In the genomic region with DNA sequence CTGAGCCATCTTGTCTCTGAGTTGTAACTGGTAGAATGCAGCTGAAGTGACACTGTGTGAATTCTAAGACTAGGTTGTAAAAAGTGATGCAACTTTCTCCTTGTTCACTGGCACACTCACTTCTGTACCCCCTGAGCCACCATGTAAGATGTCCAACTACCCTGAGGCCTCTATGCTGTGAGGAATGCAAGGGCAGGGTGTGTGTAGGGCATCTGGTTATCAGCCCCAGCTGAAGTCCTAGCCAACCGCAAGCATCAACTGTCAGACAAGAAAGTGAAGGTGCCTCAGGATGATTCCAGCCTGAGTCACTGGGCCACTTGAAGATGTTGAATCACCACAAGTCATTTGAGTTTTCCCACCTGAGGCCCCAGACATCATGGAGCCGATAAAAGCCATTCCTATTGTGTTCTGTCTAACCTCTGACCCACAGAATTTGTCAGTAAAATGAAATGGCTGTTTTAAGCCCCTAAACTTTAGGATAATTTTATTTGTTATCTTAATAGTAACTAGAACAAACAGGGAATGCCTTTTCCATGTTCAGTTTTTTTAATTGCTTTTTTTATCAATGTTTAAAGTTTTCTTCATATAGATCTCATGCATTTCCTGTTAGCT, we compare ENCODE assay signal across 2 cellular contexts.
TF ChIP-seq lines count a peak whose summit lies in the region.

No MANE protein-coding gene starts in this region.

TF ChIP-seq in K562, 482 proteins besides CTCF, POLR2A, EP300 and RAD21 (continued from another document and continues in another):
- TF ChIP-seq HMG20A (CRISPR knock-in tag; conservative IDR thresholded peaks at IDR 0.05) (no peak), BRF2 (IDR thresholded peaks at IDR 0.05; ENCODE audit: borderline replicate concordance, insufficient read depth, insufficient read length) (no peak), TFE3 (CRISPR knock-in tag; IDR thresholded peaks at IDR 0.05) (no peak), KDM2B (CRISPR knock-in tag; IDR thresholded peaks at IDR 0.05) (no peak), ADNP (tag; IDR thresholded peaks at IDR 0.05) (peak; percentile 51; the same call in 1 of the 2 replicates), LEF1 (IDR thresholded peaks at IDR 0.05) (peak; percentile 97), SMAD1 (IDR thresholded peaks at IDR 0.05; ENCODE audit: low read depth, low read length, partially characterized antibody) (peak; percentile 96), TBL1XR1 (IDR thresholded peaks at IDR 0.05; ENCODE audit: low read length in 2 of 2) (peak; percentile 97 to 98), MLLT1 (IDR thresholded peaks at IDR 0.05) (peak; percentile 93 to 99), BRCA1 (IDR thresholded peaks at IDR 0.05) (no peak), BRCA1 (CRISPR knock-in tag; IDR thresholded peaks at IDR 0.05) (no peak), CBX3 (IDR thresholded peaks at IDR 0.05; ENCODE audit: borderline replicate concordance in 1 of 2, low read length in 2 of 2) (peak in 1 of 2 experiments; percentile 95; a peak in 2 of 3 replicates), ZNF695 (CRISPR knock-in tag; IDR thresholded peaks at IDR 0.05) (no peak), HES1 (IDR thresholded peaks at IDR 0.05; ENCODE audit: low read depth) (peak; percentile 75), ZNF785 (CRISPR knock-in tag; IDR thresholded peaks at IDR 0.05) (no peak), BHLHE40 (IDR thresholded peaks at IDR 0.05; ENCODE audit: low read length) (peak; percentile 76), KLF10 (CRISPR knock-in tag; IDR thresholded peaks at IDR 0.05) (no peak)
- TF ChIP-seq, protein P1, sequence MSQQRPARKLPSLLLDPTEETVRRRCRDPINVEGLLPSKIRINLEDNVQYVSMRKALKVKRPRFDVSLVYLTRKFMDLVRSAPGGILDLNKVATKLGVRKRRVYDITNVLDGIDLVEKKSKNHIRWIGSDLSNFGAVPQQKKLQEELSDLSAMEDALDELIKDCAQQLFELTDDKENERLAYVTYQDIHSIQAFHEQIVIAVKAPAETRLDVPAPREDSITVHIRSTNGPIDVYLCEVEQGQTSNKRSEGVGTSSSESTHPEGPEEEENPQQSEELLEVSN (IDR thresholded peaks at IDR 0.05; ENCODE audit: borderline replicate concordance in 1 of 2, extremely low read depth in 1 of 2, insufficient read depth in 1 of 2, insufficient read length in 1 of 2, low read depth in 1 of 2, low read length in 1 of 2, poor library complexity in 1 of 2, severe bottlenecking in 1 of 2), result peak in 1 of 2 experiments; percentile 25
- TF ChIP-seq, protein P2, sequence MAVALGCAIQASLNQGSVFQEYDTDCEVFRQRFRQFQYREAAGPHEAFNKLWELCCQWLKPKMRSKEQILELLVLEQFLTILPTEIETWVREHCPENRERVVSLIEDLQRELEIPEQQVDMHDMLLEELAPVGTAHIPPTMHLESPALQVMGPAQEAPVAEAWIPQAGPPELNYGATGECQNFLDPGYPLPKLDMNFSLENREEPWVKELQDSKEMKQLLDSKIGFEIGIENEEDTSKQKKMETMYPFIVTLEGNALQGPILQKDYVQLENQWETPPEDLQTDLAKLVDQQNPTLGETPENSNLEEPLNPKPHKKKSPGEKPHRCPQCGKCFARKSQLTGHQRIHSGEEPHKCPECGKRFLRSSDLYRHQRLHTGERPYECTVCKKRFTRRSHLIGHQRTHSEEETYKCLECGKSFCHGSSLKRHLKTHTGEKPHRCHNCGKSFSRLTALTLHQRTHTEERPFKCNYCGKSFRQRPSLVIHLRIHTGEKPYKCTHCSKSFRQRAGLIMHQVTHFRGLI (CRISPR knock-in tag; IDR thresholded peaks at IDR 0.05), result 0 out of 2 replicates have a peak, but pooled peaks have one; percentile 7

TF ChIP-seq in HEK293T, 16 proteins besides CTCF, POLR2A, EP300 and RAD21:
- TF ChIP-seq L3MBTL2 (conservative IDR thresholded peaks at IDR 0.05) (no peak), NFRKB (IDR thresholded peaks at IDR 0.05) (no peak), FOXK2 (IDR thresholded peaks at IDR 0.05) (no peak), TARDBP (IDR thresholded peaks at IDR 0.05) (no peak), CTBP1 (IDR thresholded peaks at IDR 0.05; ENCODE audit: borderline replicate concordance) (no peak), ARNT (IDR thresholded peaks at IDR 0.05) (no peak), FOXA1 (IDR thresholded peaks at IDR 0.05) (no peak), BHLHE40 (IDR thresholded peaks at IDR 0.05; ENCODE audit: borderline replicate concordance) (no peak), SUZ12 (IDR thresholded peaks at IDR 0.05) (no peak), HDGF (IDR thresholded peaks at IDR 0.05; ENCODE audit: borderline replicate concordance) (no peak), ZNF384 (IDR thresholded peaks at IDR 0.05) (no peak), SP1 (IDR thresholded peaks at IDR 0.05) (no peak)
- TF ChIP-seq, protein P3, sequence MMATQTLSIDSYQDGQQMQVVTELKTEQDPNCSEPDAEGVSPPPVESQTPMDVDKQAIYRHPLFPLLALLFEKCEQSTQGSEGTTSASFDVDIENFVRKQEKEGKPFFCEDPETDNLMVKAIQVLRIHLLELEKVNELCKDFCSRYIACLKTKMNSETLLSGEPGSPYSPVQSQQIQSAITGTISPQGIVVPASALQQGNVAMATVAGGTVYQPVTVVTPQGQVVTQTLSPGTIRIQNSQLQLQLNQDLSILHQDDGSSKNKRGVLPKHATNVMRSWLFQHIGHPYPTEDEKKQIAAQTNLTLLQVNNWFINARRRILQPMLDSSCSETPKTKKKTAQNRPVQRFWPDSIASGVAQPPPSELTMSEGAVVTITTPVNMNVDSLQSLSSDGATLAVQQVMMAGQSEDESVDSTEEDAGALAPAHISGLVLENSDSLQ (IDR thresholded peaks at IDR 0.05), result no peak
